1 cellular context compared by ENCODE assay signal in the genomic region with DNA sequence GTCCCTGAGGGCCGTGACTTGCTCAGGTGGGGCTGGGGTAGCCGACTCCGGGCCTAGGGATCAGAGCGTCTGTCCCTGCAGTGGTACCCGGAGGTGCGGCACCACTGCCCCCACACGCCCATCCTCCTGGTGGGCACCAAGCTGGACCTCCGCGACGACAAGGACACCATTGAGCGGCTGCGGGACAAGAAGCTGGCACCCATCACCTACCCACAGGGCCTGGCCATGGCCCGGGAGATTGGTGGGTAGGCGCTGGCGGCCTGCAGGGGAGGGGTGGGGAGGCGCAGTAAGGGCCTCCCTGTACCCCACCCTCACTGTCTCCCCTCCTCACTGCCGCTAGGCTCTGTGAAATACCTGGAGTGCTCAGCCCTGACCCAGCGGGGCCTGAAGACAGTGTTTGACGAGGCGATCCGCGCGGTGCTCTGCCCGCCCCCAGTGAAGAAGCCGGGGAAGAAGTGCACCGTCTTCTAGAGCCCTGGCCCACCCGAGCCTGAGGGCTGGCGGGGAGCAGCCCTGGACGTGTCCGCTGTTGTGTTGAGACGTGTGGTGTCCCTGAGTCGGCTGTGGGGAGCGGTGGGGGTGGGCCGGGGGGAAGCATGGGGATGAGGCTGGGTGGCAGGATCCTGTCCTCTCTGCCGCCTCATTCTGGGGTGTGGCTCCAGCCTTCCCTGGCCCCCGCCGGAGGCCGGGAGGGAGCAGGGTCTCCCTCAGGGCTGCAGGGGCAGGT.
TF ChIP-seq lines count a peak whose summit lies in the region.

No MANE protein-coding gene starts in this region.

TF ChIP-seq in GM23338, 12 proteins besides CTCF, POLR2A, EP300 and RAD21 (continued from another document):
- no peak for TF ChIP-seq ETS1 (IDR thresholded peaks at IDR 0.05)
- TF ChIP-seq NANOG (IDR thresholded peaks at IDR 0.05; ENCODE audit: borderline replicate concordance), result no peak
